In genomic region chr3:71430941-71431552, GRCh38 we compare ENCODE assay signal across 15 cellular contexts.
DNase-seq lines count a peak whose midpoint lies in the region; ATAC-seq and TF ChIP-seq lines count a peak whose summit lies in the region.
"Had no signal": no experiment of that assay in that cellular context is flagged by ENCODE, and none has a peak within 500 bp of the region (broad histone marks: within the 10 kb centered on the region; RNA-seq: fewer than 3 reads in every experiment).

No MANE protein-coding gene starts in this region.

- DNase-seq in Caki2 (ENCODE audit: low read depth) (peak; percentile 66), NCI-H226 (peak; percentile 56), mammary epithelial cell (peak; percentile 75), dedifferentiated amniotic fluid mesenchymal stem cell (ENCODE audit: extremely low spot score) (no peak), NCI-H2107 treated with DMSO at 0.1 percent for 48 hours (lab: John Stamatoyannopoulos, UW; ENCODE audit: unreplicated experiment) (no peak), NCI-H1092 (lab: John Stamatoyannopoulos, UW) (no peak)
- DNase-seq in naive thymus-derived CD8-positive, alpha-beta T cell = no peak
- DNase-seq: central memory CD4-positive, alpha-beta T cell; GM23248; NCI-H1105; NCI-H524 treated with DMSO at 0.1 percent for 48 hours; SHP77 treated with DMSO at 0.1 percent for 48 hours; substantia nigra had no signal

- CTCF ChIA-PET in mammary epithelial cell (lab: Charles Lee; ENCODE audit: low non-redundant PET) = no interaction called here

- intact Hi-C loops in mammary epithelial cell (cut with micrococcal nuclease) = loop anchor here (1.0 kb wide), 1 partner anchor 13 kb away; no protein-coding TSS in a partner anchor

- TF ChIP-seq CTCF in mammary epithelial cell (conservative IDR thresholded peaks at IDR 0.05 in 1 of 2, IDR thresholded peaks at IDR 0.05 in 1 of 2; ENCODE audit: extremely low read depth in 1 of 2, insufficient read depth in 1 of 2, low read depth in 1 of 2, low read length in 2 of 2) = no peak

- H3K27me3 Mint-ChIP-seq in naive thymus-derived CD8-positive, alpha-beta T cell = no peaks in the 10 kb centered on the region

- POLR2A ChIA-PET in naive thymus-derived CD8-positive, alpha-beta T cell (lab: Charles Lee) = interaction anchor here (0.9 to 4.2 kb wide), 8 partner anchors 8 to 79 kb away, joined by 3 to 62 read pairs (median 5); no protein-coding TSS in a partner anchor

- H3K9me3 ChIP-seq in mammary epithelial cell (replicated peaks; ENCODE audit: insufficient read depth, low read length) = no peaks in the 10 kb centered on the region
- H3K9me3 ChIP-seq: right atrium auricular region had no signal

- dilution Hi-C loops in mammary epithelial cell (cut with HindIII; ENCODE audit: low sequenced_read_pairs) = no loop called here

- no peaks in the 10 kb centered on the region for H4K20me1 ChIP-seq in mammary epithelial cell (ENCODE audit: insufficient read depth, low read length)

- ATAC-seq in naive thymus-derived CD8-positive, alpha-beta T cell = peak; percentile 22 to 37
- no peak for ATAC-seq in HG02840 (IDR thresholded peaks at IDR 0.05; ENCODE audit: low FRiP score, unreplicated experiment)

- no peak overlapping the region for H3K27ac ChIP-seq in mammary epithelial cell (ENCODE audit: insufficient read depth, low read depth, low read length)
- H3K27ac ChIP-seq: GM23248, right atrium auricular region had no signal

- H3K4me3 ChIP-seq in mammary epithelial cell (replicated peaks in 1 of 3; ENCODE audit: insufficient read depth in 1 of 3, low read depth in 2 of 3, low read length in 3 of 3) = no peak overlapping the region
- H3K4me3 ChIP-seq: GM23248, right atrium auricular region had no signal

- peaks cover 62 to 94% (median 90%) of the 10 kb centered on the region in 4 donors for H3K4me1 Mint-ChIP-seq in naive thymus-derived CD8-positive, alpha-beta T cell

- H3K4me1 ChIP-seq in mammary epithelial cell (ENCODE audit: insufficient read depth, low read length) = peaks cover 48% of the 10 kb centered on the region

- 66% methylated on average over 7 of the region's 7 CpGs for WGBS in mammary epithelial cell (ENCODE audit: low coverage, missing lambda C conversion rate)

- no peaks in the 10 kb centered on the region for H3K27me3 ChIP-seq in mammary epithelial cell (ENCODE audit: insufficient read depth, low read length)
- H3K27me3 ChIP-seq: right atrium auricular region had no signal

- BruUV-seq in mammary epithelial cell (replicated peaks; lab: Mats Ljungman, UMichigan) = no TSS peak

- peak overlapping the region; percentile 96 to 99 (median 98) for H3K27ac Mint-ChIP-seq in naive thymus-derived CD8-positive, alpha-beta T cell

- H3K4me3 Mint-ChIP-seq in naive thymus-derived CD8-positive, alpha-beta T cell = peak overlapping the region; percentile 12 to 91 (median 71)

- no peak overlapping the region for H3K9ac ChIP-seq in mammary epithelial cell (ENCODE audit: insufficient read depth, low read length)
- H3K9ac ChIP-seq: GM23248 had no signal

- H3K36me3 Mint-ChIP-seq in naive thymus-derived CD8-positive, alpha-beta T cell = peaks cover 9 to 14% (median 10%) of the 10 kb centered on the region in 3 donors

- peaks cover 6% of the 10 kb centered on the region for H3K79me2 ChIP-seq in mammary epithelial cell (ENCODE audit: insufficient read depth, low read length)

- H3K9me3 Mint-ChIP-seq in naive thymus-derived CD8-positive, alpha-beta T cell = no peaks in the 10 kb centered on the region

- no peak overlapping the region for H2AFZ ChIP-seq in mammary epithelial cell (ENCODE audit: low read depth, low read length)
- H2AFZ ChIP-seq: GM23248 had no signal

- in situ Hi-C loops in Caki2 (cut with HindIII; ENCODE audit: low pct_unique_long_range_greater_than_20kb, low sequenced_read_pairs) (no loop called here), mammary epithelial cell (cut with MboI; ENCODE audit: low sequenced_read_pairs in 2 of 2) (loop anchor here in 1 of 2 donors (10.0 kb wide), 1 partner anchor 144 kb away; no protein-coding TSS in a partner anchor)

- no peaks in the 10 kb centered on the region for H3K36me3 ChIP-seq in mammary epithelial cell (ENCODE audit: insufficient read depth, low read length)
- H3K36me3 ChIP-seq: right atrium auricular region had no signal

- H3K4me2 ChIP-seq in mammary epithelial cell (ENCODE audit: insufficient read depth, low read depth, low read length) = peak overlapping the region; percentile 20

Comparison
In these comparisons a context has a peak if more than half of its experiments do, and no peak if none do; other contexts are left out.
1. DNase-seq: peak in Caki2 (single experiment), NCI-H226 (single experiment) and mammary epithelial cell (single experiment); none in naive thymus-derived CD8-positive, alpha-beta T cell (0 of 10), dedifferentiated amniotic fluid mesenchymal stem cell (single experiment), NCI-H2107 treated with DMSO at 0.1 percent for 48 hours (single experiment) and NCI-H1092 (single experiment).